Comparison of ENCODE assay signal across 16 cellular contexts in genomic region chr3:89172150-89172549, GRCh38.
"Had no signal": no experiment of that assay in that cellular context is flagged by ENCODE, and none has a peak within 500 bp of the region (broad histone marks: within the 10 kb centered on the region; RNA-seq: fewer than 3 reads in every experiment).

No MANE protein-coding gene starts in this region.

- H3K4me1 Mint-ChIP-seq: activated T-helper 17 cell treated with anti-CD3 and anti-CD28 coated beads, Interleukin-2, amount 50 U/mL, for 72 hours; immature natural killer cell had no signal

- H3K4me3 Mint-ChIP-seq: activated T-helper 17 cell treated with anti-CD3 and anti-CD28 coated beads, Interleukin-2, amount 50 U/mL, for 72 hours; immature natural killer cell; natural killer cell treated with Interleukin-12 subunit alpha and Interleukin-12 subunit beta and Interleukin-15 and Interleukin-18, amount 100 ng/mL, for 72 hours; stimulated activated naive CD8-positive, alpha-beta T cell treated with anti-CD3 and anti-CD28 coated beads, Interleukin-15, Interleukin-2, amounts not matched to agents 100 ng/mL and 50 ng/mL, for 24 hours; T-helper 2 cell treated with Interferon-gamma antibody and Interleukin-4, amounts not matched to agents 5 μg/mL and 100 μg/mL, for 36 hours had no signal

- H3K4me3 ChIP-seq: hepatocyte, prostate gland, right lobe of liver, smooth muscle cell, upper lobe of right lung had no signal

- H3K36me3 ChIP-seq: prostate gland, right lobe of liver, upper lobe of right lung had no signal

- H3K9me3 Mint-ChIP-seq: activated T-helper 17 cell treated with anti-CD3 and anti-CD28 coated beads, Interleukin-2, amount 50 U/mL, for 72 hours; natural killer cell treated with Interleukin-12 subunit alpha and Interleukin-12 subunit beta and Interleukin-15 and Interleukin-18, amount 100 ng/mL, for 72 hours; stimulated activated naive CD8-positive, alpha-beta T cell treated with anti-CD3 and anti-CD28 coated beads, Interleukin-15, Interleukin-2, amounts not matched to agents 100 ng/mL and 50 ng/mL, for 24 hours; T-helper 2 cell treated with Interferon-gamma antibody and Interleukin-4, amounts not matched to agents 5 μg/mL and 100 μg/mL, for 36 hours had no signal

- H3K36me3 Mint-ChIP-seq: immature natural killer cell; natural killer cell treated with Interleukin-12 subunit alpha and Interleukin-12 subunit beta and Interleukin-15 and Interleukin-18, amount 100 ng/mL, for 72 hours had no signal

- H3K4me2 ChIP-seq: hepatocyte, smooth muscle cell had no signal

- H2AFZ ChIP-seq: hepatocyte had no signal

- H3K27ac Mint-ChIP-seq: activated T-helper 17 cell treated with anti-CD3 and anti-CD28 coated beads, Interleukin-2, amount 50 U/mL, for 72 hours; immature natural killer cell; natural killer cell treated with Interleukin-12 subunit alpha and Interleukin-12 subunit beta and Interleukin-15 and Interleukin-18, amount 100 ng/mL, for 72 hours; stimulated activated naive CD8-positive, alpha-beta T cell treated with anti-CD3 and anti-CD28 coated beads, Interleukin-15, Interleukin-2, amounts not matched to agents 100 ng/mL and 50 ng/mL, for 24 hours; T-helper 2 cell treated with Interferon-gamma antibody and Interleukin-4, amounts not matched to agents 5 μg/mL and 100 μg/mL, for 36 hours had no signal

- DNase-seq: activated CD4-positive, alpha-beta T cell treated with anti-CD3 and anti-CD28 coated beads, Interleukin-2, amount 50 U/mL, for 1 hour; activated naive CD4-positive, alpha-beta T cell treated with Interleukin-2 at 50 U/mL for 16 hours; aorta; dermis blood vessel endothelial cell; immature natural killer cell; right lobe of liver; stimulated activated CD4-positive, alpha-beta T cell treated with anti-CD3 and anti-CD28 coated beads, Interleukin-4, amount 100 ng/mL, for 4 hours; stimulated activated CD8-positive, alpha-beta memory T cell treated with anti-CD3 and anti-CD28 coated beads, Interleukin-4, amount 100 ng/mL, for 48 hours; upper lobe of right lung had no signal

- H3K4me1 ChIP-seq: prostate gland, right lobe of liver, upper lobe of right lung had no signal

- H3K27me3 Mint-ChIP-seq: activated T-helper 17 cell treated with anti-CD3 and anti-CD28 coated beads, Interleukin-2, amount 50 U/mL, for 72 hours; natural killer cell treated with Interleukin-12 subunit alpha and Interleukin-12 subunit beta and Interleukin-15 and Interleukin-18, amount 100 ng/mL, for 72 hours; stimulated activated naive CD8-positive, alpha-beta T cell treated with anti-CD3 and anti-CD28 coated beads, Interleukin-15, Interleukin-2, amounts not matched to agents 100 ng/mL and 50 ng/mL, for 24 hours had no signal

- H3K27ac ChIP-seq: hepatocyte, prostate gland, right lobe of liver, upper lobe of right lung had no signal

- H3K79me2 ChIP-seq: hepatocyte had no signal

- H3K9me3 ChIP-seq: prostate gland, right lobe of liver, upper lobe of right lung had no signal

- H3K27me3 ChIP-seq: hepatocyte, right lobe of liver, upper lobe of right lung had no signal
